19 cellular contexts compared by ENCODE assay signal in the genomic region with DNA sequence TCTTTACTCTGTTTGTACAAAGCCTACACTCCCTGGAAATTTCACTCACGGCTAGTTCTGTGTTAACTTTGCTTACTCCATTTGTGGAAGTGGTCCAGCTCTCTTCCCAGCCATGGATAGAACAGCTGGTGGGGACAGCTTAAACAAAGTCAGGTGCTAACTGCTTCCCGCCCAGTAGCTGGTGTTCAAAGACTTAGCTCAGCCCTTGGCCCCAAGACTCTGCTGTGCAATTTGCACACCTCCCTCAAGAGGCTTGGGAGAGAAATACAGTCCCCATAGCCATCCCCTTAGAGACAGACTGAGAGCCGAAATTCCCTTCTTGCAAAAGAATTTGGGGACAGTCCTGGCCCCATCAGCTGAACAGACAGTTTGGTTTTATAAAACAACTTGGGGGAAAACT.
DNase-seq lines count a peak whose midpoint lies in the region; ATAC-seq and TF ChIP-seq lines count a peak whose summit lies in the region.
"Had no signal": no experiment of that assay in that cellular context is flagged by ENCODE, and none has a peak within 500 bp of the region (broad histone marks: within the 10 kb centered on the region; RNA-seq: fewer than 3 reads in every experiment).

No MANE protein-coding gene starts in this region.

- no peak overlapping the region for H3K27ac Mint-ChIP-seq in activated CD4-positive, alpha-beta T cell treated with anti-CD3 and anti-CD28 coated beads, Interleukin-2, amount 10 ng/mL, durations not matched to agents 24 days and 14 days
- H3K27ac Mint-ChIP-seq in T-helper 17 cell, result no peak overlapping the region
- H3K27ac Mint-ChIP-seq: activated CD4-positive, alpha-beta memory T cell treated with anti-CD3 and anti-CD28 coated beads, Interleukin-2, amount 10 ng/mL, durations not matched to agents 7 days and 5 days; activated naive CD8-positive, alpha-beta T cell; activated T-cell treated with anti-CD3 and anti-CD28 coated beads, Interleukin-2, amount 50 U/mL, for 72 hours; H9; mesothelial cell of epicardium had no signal

- H3K4me3 ChIP-seq in HEK293 (ENCODE audit: low read depth, low read length) (no peak overlapping the region), lower lobe of right lung (no peak overlapping the region)
- H3K4me3 ChIP-seq: breast epithelium, heart left ventricle, PC-9 had no signal

- H3K27ac ChIP-seq in C4-2B, result no peak overlapping the region
- H3K27ac ChIP-seq in HEK293 (ENCODE audit: extremely low read depth, low read depth, low read length), result no peak overlapping the region
- no peak overlapping the region for H3K27ac ChIP-seq in lower lobe of right lung
- H3K27ac ChIP-seq: breast epithelium, heart left ventricle, neutrophil had no signal

- in situ Hi-C loops in SK-MEL-5 (cut with HindIII; ENCODE audit: low pct_unique_long_range_greater_than_20kb, low sequenced_read_pairs), result no loop called here

- peaks cover 5% of the 10 kb centered on the region for H3K27me3 Mint-ChIP-seq in activated CD4-positive, alpha-beta T cell treated with anti-CD3 and anti-CD28 coated beads, Interleukin-2, amount 10 ng/mL, durations not matched to agents 24 days and 14 days
- peaks cover 47% of the 10 kb centered on the region for H3K27me3 Mint-ChIP-seq in T-helper 17 cell
- H3K27me3 Mint-ChIP-seq: activated CD4-positive, alpha-beta memory T cell treated with anti-CD3 and anti-CD28 coated beads, Interleukin-2, amount 10 ng/mL, durations not matched to agents 7 days and 5 days had no signal

- no peaks in the 10 kb centered on the region for H3K9me3 Mint-ChIP-seq in activated CD4-positive, alpha-beta T cell treated with anti-CD3 and anti-CD28 coated beads, Interleukin-2, amount 10 ng/mL, durations not matched to agents 24 days and 14 days
- H3K9me3 Mint-ChIP-seq: activated CD4-positive, alpha-beta memory T cell treated with anti-CD3 and anti-CD28 coated beads, Interleukin-2, amount 10 ng/mL, durations not matched to agents 7 days and 5 days had no signal

- H3K9me3 ChIP-seq in HEK293 (ENCODE audit: control insufficient read depth, insufficient read depth, low read depth, low read length) (no peaks in the 10 kb centered on the region; the same call in 1 of the 2 replicates), T-helper 17 cell (ENCODE audit: control insufficient read depth, low read length, poor library complexity, severe bottlenecking) (no peaks in the 10 kb centered on the region), lower lobe of right lung (no peaks in the 10 kb centered on the region)
- H3K9me3 ChIP-seq: breast epithelium, neutrophil had no signal

- peak; percentile 39 for DNase-seq in SK-MEL-5 (ENCODE audit: low read depth, low spot score)
- peak; percentile 7 for DNase-seq in iPS DF 4.7 (ENCODE audit: extremely low read depth, low spot score)
- no peak for DNase-seq in activated CD4-positive, alpha-beta T cell treated with anti-CD3 and anti-CD28 coated beads, Interleukin-2, amount 10 ng/mL, durations not matched to agents 24 days and 14 days
- DNase-seq in T-helper 17 cell, result no peak
- DNase-seq in lower lobe of right lung, result no peak
- DNase-seq: activated CD4-positive, alpha-beta memory T cell treated with anti-CD3 and anti-CD28 coated beads, Interleukin-2, amount 10 ng/mL, durations not matched to agents 7 days and 5 days; activated T-cell treated with anti-CD3 and anti-CD28 coated beads, Interleukin-2, amount 50 U/mL, for 72 hours; H9; heart left ventricle; PC-9; stimulated activated CD4-positive, alpha-beta T cell treated with anti-CD3 and anti-CD28 coated beads, Interleukin-4, amount 100 ng/mL, for 1 hour; substantia nigra had no signal

- intact Hi-C loops in activated CD4-positive, alpha-beta T cell treated with anti-CD3 and anti-CD28 coated beads, Interleukin-2, amount 10 ng/mL, durations not matched to agents 24 days and 14 days (cut with micrococcal nuclease), result no loop called here
- intact Hi-C loops in lower lobe of right lung (cut with DNase I), result no loop called here

- H3K4me1 ChIP-seq in HEK293 (ENCODE audit: control insufficient read depth, insufficient read depth, low read length) (peaks cover 7% of the 10 kb centered on the region), lower lobe of right lung (peaks cover 6% of the 10 kb centered on the region)
- H3K4me1 ChIP-seq: breast epithelium had no signal

- CTCF ChIA-PET in HEK293 (lab: Yijun Ruan, JAX), result interaction anchor here (0.7 to 1.1 kb wide), 2 partner anchors 59 to 94 kb away, joined by 3 read pairs; no protein-coding TSS in a partner anchor

- POLR2A ChIA-PET in HEK293 (lab: Yijun Ruan, JAX), result no interaction called here

- TF ChIP-seq CTCF in C4-2B (conservative IDR thresholded peaks at IDR 0.05) (peak; percentile 30), HEK293 (tag by site-specific recombination; IDR thresholded peaks at IDR 0.05) (no peak), lower lobe of right lung (IDR thresholded peaks at IDR 0.05) (no peak)

- H3K36me3 Mint-ChIP-seq in activated CD4-positive, alpha-beta T cell treated with anti-CD3 and anti-CD28 coated beads, Interleukin-2, amount 10 ng/mL, durations not matched to agents 24 days and 14 days (ENCODE audit: low read depth), result no peaks in the 10 kb centered on the region
- peaks cover 4% of the 10 kb centered on the region for H3K36me3 Mint-ChIP-seq in T-helper 17 cell (ENCODE audit: low read depth)

- H3K27me3 ChIP-seq in lower lobe of right lung (ENCODE audit: low read depth), result no peaks in the 10 kb centered on the region
- H3K27me3 ChIP-seq: breast epithelium, neutrophil had no signal

- H3K36me3 ChIP-seq in HEK293 (ENCODE audit: control insufficient read depth in 2 of 2, insufficient read depth in 1 of 2, low read length in 2 of 2), result no peaks in the 10 kb centered on the region
- no peaks in the 10 kb centered on the region for H3K36me3 ChIP-seq in lower lobe of right lung
- H3K36me3 ChIP-seq: breast epithelium, heart left ventricle, neutrophil had no signal

- no peak overlapping the region for H3K4me3 Mint-ChIP-seq in activated CD4-positive, alpha-beta T cell treated with anti-CD3 and anti-CD28 coated beads, Interleukin-2, amount 10 ng/mL, durations not matched to agents 24 days and 14 days
- no peak overlapping the region for H3K4me3 Mint-ChIP-seq in T-helper 17 cell
- H3K4me3 Mint-ChIP-seq: activated CD4-positive, alpha-beta memory T cell treated with anti-CD3 and anti-CD28 coated beads, Interleukin-2, amount 10 ng/mL, durations not matched to agents 7 days and 5 days; activated naive CD8-positive, alpha-beta T cell; activated T-cell treated with anti-CD3 and anti-CD28 coated beads, Interleukin-2, amount 50 U/mL, for 72 hours; H9; mesothelial cell of epicardium had no signal

- ATAC-seq in HG02759 (IDR thresholded peaks at IDR 0.05; ENCODE audit: unreplicated experiment), result no peak
- no peak for ATAC-seq in T-helper 17 cell
- ATAC-seq in lower lobe of right lung, result no peak
- ATAC-seq: activated T-cell treated with anti-CD3 and anti-CD28 coated beads, Interleukin-2, amount 50 U/mL, for 72 hours had no signal

- peaks cover 11% of the 10 kb centered on the region for H3K4me1 Mint-ChIP-seq in activated CD4-positive, alpha-beta T cell treated with anti-CD3 and anti-CD28 coated beads, Interleukin-2, amount 10 ng/mL, durations not matched to agents 24 days and 14 days
- H3K4me1 Mint-ChIP-seq in T-helper 17 cell, result peaks cover 2% of the 10 kb centered on the region

TF ChIP-seq in HEK293, 187 proteins besides CTCF, POLR2A, EP300 and RAD21 (continues in another document):
- TF ChIP-seq, protein P1, sequence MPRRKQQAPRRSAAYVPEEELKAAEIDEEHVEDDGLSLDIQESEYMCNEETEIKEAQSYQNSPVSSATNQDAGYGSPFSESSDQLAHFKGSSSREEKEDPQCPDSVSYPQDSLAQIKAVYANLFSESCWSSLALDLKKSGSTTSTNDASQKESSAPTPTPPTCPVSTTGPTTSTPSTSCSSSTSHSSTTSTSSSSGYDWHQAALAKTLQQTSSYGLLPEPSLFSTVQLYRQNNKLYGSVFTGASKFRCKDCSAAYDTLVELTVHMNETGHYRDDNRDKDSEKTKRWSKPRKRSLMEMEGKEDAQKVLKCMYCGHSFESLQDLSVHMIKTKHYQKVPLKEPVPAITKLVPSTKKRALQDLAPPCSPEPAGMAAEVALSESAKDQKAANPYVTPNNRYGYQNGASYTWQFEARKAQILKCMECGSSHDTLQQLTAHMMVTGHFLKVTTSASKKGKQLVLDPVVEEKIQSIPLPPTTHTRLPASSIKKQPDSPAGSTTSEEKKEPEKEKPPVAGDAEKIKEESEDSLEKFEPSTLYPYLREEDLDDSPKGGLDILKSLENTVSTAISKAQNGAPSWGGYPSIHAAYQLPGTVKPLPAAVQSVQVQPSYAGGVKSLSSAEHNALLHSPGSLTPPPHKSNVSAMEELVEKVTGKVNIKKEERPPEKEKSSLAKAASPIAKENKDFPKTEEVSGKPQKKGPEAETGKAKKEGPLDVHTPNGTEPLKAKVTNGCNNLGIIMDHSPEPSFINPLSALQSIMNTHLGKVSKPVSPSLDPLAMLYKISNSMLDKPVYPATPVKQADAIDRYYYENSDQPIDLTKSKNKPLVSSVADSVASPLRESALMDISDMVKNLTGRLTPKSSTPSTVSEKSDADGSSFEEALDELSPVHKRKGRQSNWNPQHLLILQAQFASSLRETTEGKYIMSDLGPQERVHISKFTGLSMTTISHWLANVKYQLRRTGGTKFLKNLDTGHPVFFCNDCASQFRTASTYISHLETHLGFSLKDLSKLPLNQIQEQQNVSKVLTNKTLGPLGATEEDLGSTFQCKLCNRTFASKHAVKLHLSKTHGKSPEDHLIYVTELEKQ (tag by site-specific recombination; IDR thresholded peaks at IDR 0.05; ENCODE audit: borderline replicate concordance), result no peak
- TF ChIP-seq ZNF16 (tag by site-specific recombination; IDR thresholded peaks at IDR 0.05; ENCODE audit: low read depth) (no peak), ZNF341 (tag by site-specific recombination; IDR thresholded peaks at IDR 0.05; ENCODE audit: low read depth) (peak; percentile 56), HOXA7 (CRISPR knock-in tag; IDR thresholded peaks at IDR 0.05; ENCODE audit: borderline replicate concordance) (no peak), ZNF426 (tag by site-specific recombination; IDR thresholded peaks at IDR 0.05) (no peak), BCL11B (tag by site-specific recombination; IDR thresholded peaks at IDR 0.05; ENCODE audit: low read depth) (no peak), ZNF140 (tag by site-specific recombination; IDR thresholded peaks at IDR 0.05) (peak; percentile 7; the same call in 1 of the 2 replicates)
- TF ChIP-seq, protein P2, sequence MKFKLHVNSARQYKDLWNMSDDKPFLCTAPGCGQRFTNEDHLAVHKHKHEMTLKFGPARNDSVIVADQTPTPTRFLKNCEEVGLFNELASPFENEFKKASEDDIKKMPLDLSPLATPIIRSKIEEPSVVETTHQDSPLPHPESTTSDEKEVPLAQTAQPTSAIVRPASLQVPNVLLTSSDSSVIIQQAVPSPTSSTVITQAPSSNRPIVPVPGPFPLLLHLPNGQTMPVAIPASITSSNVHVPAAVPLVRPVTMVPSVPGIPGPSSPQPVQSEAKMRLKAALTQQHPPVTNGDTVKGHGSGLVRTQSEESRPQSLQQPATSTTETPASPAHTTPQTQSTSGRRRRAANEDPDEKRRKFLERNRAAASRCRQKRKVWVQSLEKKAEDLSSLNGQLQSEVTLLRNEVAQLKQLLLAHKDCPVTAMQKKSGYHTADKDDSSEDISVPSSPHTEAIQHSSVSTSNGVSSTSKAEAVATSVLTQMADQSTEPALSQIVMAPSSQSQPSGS (tag by site-specific recombination; IDR thresholded peaks at IDR 0.05; ENCODE audit: low read depth), result no peak

Comparison
In these comparisons a context has a peak if more than half of its experiments do, and no peak if none do; other contexts are left out.
1. DNase-seq: peak in SK-MEL-5 (single experiment) and iPS DF 4.7 (single experiment); none in activated CD4-positive, alpha-beta T cell treated with anti-CD3 and anti-CD28 coated beads, Interleukin-2, amount 10 ng/mL, durations not matched to agents 24 days and 14 days (single experiment), T-helper 17 cell (0 of 3) and lower lobe of right lung (single experiment).